Comparison of ENCODE assay signal across 38 cellular contexts in the genomic region with DNA sequence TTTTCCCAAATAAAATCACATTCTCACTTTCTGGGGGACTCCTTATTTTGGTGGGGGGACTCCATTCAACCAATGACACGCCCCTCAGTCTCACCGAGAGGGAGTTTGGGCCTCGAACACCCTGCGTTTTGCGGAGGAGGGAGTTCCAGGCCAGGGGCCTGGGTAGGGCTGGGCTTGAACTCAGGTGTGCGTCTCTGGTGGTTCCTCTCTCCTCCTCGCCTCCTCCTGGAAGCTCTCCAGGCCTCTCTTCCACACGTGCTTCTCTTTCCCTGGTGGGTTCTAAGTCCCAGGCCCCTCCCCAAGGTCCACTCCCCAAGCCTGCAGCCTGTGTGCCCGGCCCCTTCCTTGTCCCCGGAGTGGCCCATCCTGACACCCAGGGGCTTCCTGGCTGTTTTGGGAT. TPM values are rescaled to one million over a fixed set of nuclear protein-coding genes. Genes with fewer than 3 reads are reported as not detected.
"Had no signal": no experiment of that assay in that cellular context is flagged by ENCODE, and none has a peak within 500 bp of the region (broad histone marks: within the 10 kb centered on the region; RNA-seq: fewer than 3 reads in every experiment).

No MANE protein-coding gene starts in this region.

- H3K27ac Mint-ChIP-seq: activated B cell treated with CpG ODN at 0.5 μM for 24 hours; activated CD4-positive, alpha-beta memory T cell treated with anti-CD3 and anti-CD28 coated beads for 36 hours; activated CD4-positive, alpha-beta T cell treated with anti-CD3 and anti-CD28 coated beads, Interleukin-2, amount 10 ng/mL, durations not matched to agents 24 days and 14 days; activated CD8-positive, alpha-beta T cell treated with anti-CD3 and anti-CD28 coated beads for 36 hours; activated naive CD4-positive, alpha-beta T cell treated with anti-CD3 and anti-CD28 coated beads for 36 hours; activated naive CD4-positive, alpha-beta T cell treated with anti-CD3 and anti-CD28 coated beads, Interleukin-2, amount 50 U/mL, for 72 hours; activated naive CD8-positive, alpha-beta T cell treated with anti-CD3 and anti-CD28 coated beads for 36 hours; activated T-cell treated with anti-CD3 and anti-CD28 coated beads, Interleukin-2, amount 50 U/mL, for 72 hours; activated T-helper 1 cell treated with anti-CD3 and anti-CD28 coated beads, Interleukin-12 subunit alpha, Interleukin-12 subunit beta, Interleukin-2, Interleukin-4 antibody, amounts not matched to agents 30 ng/mL and 10 ng/mL and 1 ng/mL, durations not matched to agents 14 hours and 24 hours and 36 hours; activated T-helper 17 cell treated with anti-CD3 and anti-CD28 coated beads, Interleukin-2, amount 50 U/mL, for 72 hours; brain; T-helper 1 cell treated with Interleukin-12 subunit alpha and Interleukin-12 subunit beta and Interleukin-4 antibody, amounts not matched to agents 30 μg/mL and 1 μg/mL, for 36 hours; T-helper 2 cell treated with Interferon-gamma antibody and Interleukin-4, amounts not matched to agents 5 μg/mL and 100 μg/mL, for 36 hours had no signal

- H3K27me3 Mint-ChIP-seq: activated CD4-positive, alpha-beta T cell treated with anti-CD3 and anti-CD28 coated beads, Interleukin-2, amount 10 ng/mL, durations not matched to agents 24 days and 14 days; brain had no signal

- DNase-seq: activated B cell treated with CpG ODN at 0.5 μM for 24 hours; activated CD4-positive, alpha-beta memory T cell treated with anti-CD3 and anti-CD28 coated beads for 36 hours; activated CD4-positive, alpha-beta T cell treated with anti-CD3 and anti-CD28 coated beads for 4 hours; activated CD4-positive, alpha-beta T cell treated with anti-CD3 and anti-CD28 coated beads, Interleukin-2, amount 10 ng/mL, durations not matched to agents 24 days and 14 days; activated CD4-positive, alpha-beta T cell treated with anti-CD3 and anti-CD28 coated beads, Interleukin-2, amount 50 U/mL, for 1 hour; activated CD4-positive, alpha-beta T cell treated with anti-CD3 and anti-CD28 coated beads, Interleukin-2, amount 50 U/mL, for 4 hours; activated CD4-positive, CD25-positive, alpha-beta regulatory T cell treated with anti-CD3 and anti-CD28 coated beads, Interleukin-2, amount 50 U/mL, for 72 hours; activated CD8-positive, alpha-beta memory T cell treated with anti-CD3 and anti-CD28 coated beads, Interleukin-2, amount 50 U/mL, for 4 hours; activated CD8-positive, alpha-beta T cell treated with anti-CD3 and anti-CD28 coated beads for 36 hours; activated effector memory CD4-positive, alpha-beta T cell treated with anti-CD3 and anti-CD28 coated beads, Interleukin-2, amount 50 U/mL, for 16 hours; activated gamma-delta T cell treated with Interleukin-2 at 50 U/mL for 16 hours; activated naive CD4-positive, alpha-beta T cell; activated naive CD4-positive, alpha-beta T cell treated with anti-CD3 and anti-CD28 coated beads for 36 hours; activated naive CD4-positive, alpha-beta T cell treated with anti-CD3 and anti-CD28 coated beads, Interleukin-2, amount 50 U/mL, for 16 hours; activated naive CD8-positive, alpha-beta T cell treated with anti-CD3 and anti-CD28 coated beads for 36 hours; activated T-cell treated with anti-CD3 and anti-CD28 coated beads for 4 hours; activated T-cell treated with anti-CD3 and anti-CD28 coated beads, Interleukin-2, amount 50 U/mL, for 1 hour; activated T-cell treated with anti-CD3 and anti-CD28 coated beads, Interleukin-2, amount 50 U/mL, for 4 hours; activated T-cell treated with anti-CD3 and anti-CD28 coated beads, Interleukin-2, amount 50 U/mL, for 72 hours; adrenal gland; amniotic stem cell; aorta; caudate nucleus; cerebellar nuclear complex; T-helper 2 cell; T-helper 9 cell had no signal

- H3K4me3 ChIP-seq: adrenal gland, cardiac muscle cell had no signal

- H3K9me3 ChIP-seq: adrenal gland had no signal

- H3K4me3 Mint-ChIP-seq: activated B cell treated with CpG ODN at 0.5 μM for 24 hours; activated CD4-positive, alpha-beta memory T cell treated with anti-CD3 and anti-CD28 coated beads for 36 hours; activated CD4-positive, alpha-beta T cell treated with anti-CD3 and anti-CD28 coated beads, Interleukin-2, amount 10 ng/mL, durations not matched to agents 24 days and 14 days; activated CD8-positive, alpha-beta T cell treated with anti-CD3 and anti-CD28 coated beads for 36 hours; activated naive CD4-positive, alpha-beta T cell treated with anti-CD3 and anti-CD28 coated beads for 36 hours; activated naive CD8-positive, alpha-beta T cell treated with anti-CD3 and anti-CD28 coated beads for 36 hours; activated T-cell treated with anti-CD3 and anti-CD28 coated beads, Interleukin-2, amount 50 U/mL, for 4 hours; activated T-cell treated with anti-CD3 and anti-CD28 coated beads, Interleukin-2, amount 50 U/mL, for 72 hours; activated T-helper 1 cell treated with anti-CD3 and anti-CD28 coated beads, Interleukin-12 subunit alpha, Interleukin-12 subunit beta, Interleukin-2, Interleukin-4 antibody, amounts not matched to agents 30 ng/mL and 10 ng/mL and 1 ng/mL, durations not matched to agents 14 hours and 24 hours and 36 hours; activated T-helper 17 cell treated with anti-CD3 and anti-CD28 coated beads, Interleukin-2, amount 50 U/mL, for 72 hours; brain; central memory CD8-positive, alpha-beta T cell; T-helper 1 cell treated with Interleukin-12 subunit alpha and Interleukin-12 subunit beta and Interleukin-4 antibody, amounts not matched to agents 30 μg/mL and 1 μg/mL, for 36 hours; T-helper 2 cell treated with Interferon-gamma antibody and Interleukin-4, amounts not matched to agents 5 μg/mL and 100 μg/mL, for 36 hours had no signal

- ATAC-seq: activated CD8-positive, alpha-beta T cell treated with anti-CD3 and anti-CD28 coated beads for 36 hours; activated naive CD4-positive, alpha-beta T cell treated with anti-CD3 and anti-CD28 coated beads, Interleukin-2, amount 50 U/mL, for 72 hours; activated T-cell treated with anti-CD3 and anti-CD28 coated beads, Interleukin-2, amount 50 U/mL, for 4 hours; activated T-cell treated with anti-CD3 and anti-CD28 coated beads, Interleukin-2, amount 50 U/mL, for 72 hours; activated T-helper 17 cell treated with anti-CD3 and anti-CD28 coated beads, Interleukin-2, amount 50 U/mL, for 72 hours had no signal

- H3K27me3 ChIP-seq: adrenal gland, cardiac muscle cell had no signal

- H3K4me1 ChIP-seq: adrenal gland had no signal

- H3K4me1 Mint-ChIP-seq: activated B cell treated with CpG ODN at 0.5 μM for 24 hours; activated CD4-positive, alpha-beta T cell treated with anti-CD3 and anti-CD28 coated beads, Interleukin-2, amount 10 ng/mL, durations not matched to agents 24 days and 14 days; activated naive CD8-positive, alpha-beta T cell treated with anti-CD3 and anti-CD28 coated beads for 36 hours; activated T-helper 17 cell treated with anti-CD3 and anti-CD28 coated beads, Interleukin-2, amount 50 U/mL, for 72 hours; brain; central memory CD8-positive, alpha-beta T cell had no signal

- H3K27ac ChIP-seq: adrenal gland, cardiac muscle cell, VCaP had no signal

- FAIRE-seq: bronchial epithelial cell, TTC549 had no signal

- H3K36me3 Mint-ChIP-seq: activated CD4-positive, alpha-beta memory T cell treated with anti-CD3 and anti-CD28 coated beads for 36 hours; activated naive CD4-positive, alpha-beta T cell treated with anti-CD3 and anti-CD28 coated beads, Interleukin-2, amount 50 U/mL, for 72 hours; activated naive CD8-positive, alpha-beta T cell treated with anti-CD3 and anti-CD28 coated beads for 36 hours had no signal

- H3K9me3 Mint-ChIP-seq: activated B cell treated with CpG ODN at 0.5 μM for 24 hours; activated CD4-positive, alpha-beta memory T cell treated with anti-CD3 and anti-CD28 coated beads for 36 hours; activated CD4-positive, alpha-beta T cell treated with anti-CD3 and anti-CD28 coated beads, Interleukin-2, amount 10 ng/mL, durations not matched to agents 24 days and 14 days; activated CD8-positive, alpha-beta T cell treated with anti-CD3 and anti-CD28 coated beads for 36 hours; activated naive CD4-positive, alpha-beta T cell treated with anti-CD3 and anti-CD28 coated beads for 36 hours; activated naive CD4-positive, alpha-beta T cell treated with anti-CD3 and anti-CD28 coated beads, Interleukin-2, amount 50 U/mL, for 72 hours; activated naive CD8-positive, alpha-beta T cell treated with anti-CD3 and anti-CD28 coated beads for 36 hours; activated T-cell treated with anti-CD3 and anti-CD28 coated beads, Interleukin-2, amount 50 U/mL, for 4 hours; activated T-helper 1 cell treated with anti-CD3 and anti-CD28 coated beads, Interleukin-12 subunit alpha, Interleukin-12 subunit beta, Interleukin-2, Interleukin-4 antibody, amounts not matched to agents 30 ng/mL and 10 ng/mL and 1 ng/mL, durations not matched to agents 14 hours and 24 hours and 36 hours; activated T-helper 17 cell treated with anti-CD3 and anti-CD28 coated beads, Interleukin-2, amount 50 U/mL, for 72 hours; central memory CD8-positive, alpha-beta T cell; T-helper 1 cell treated with Interleukin-12 subunit alpha and Interleukin-12 subunit beta and Interleukin-4 antibody, amounts not matched to agents 30 μg/mL and 1 μg/mL, for 36 hours; T-helper 2 cell treated with Interferon-gamma antibody and Interleukin-4, amounts not matched to agents 5 μg/mL and 100 μg/mL, for 36 hours had no signal

RNA-seq across cellular contexts. Expression of gene PLK5, which starts 29.5 kb away (rescaled TPM):
- total RNA-seq: activated B cell treated with CpG ODN at 0.5 μM for 24 hours; activated CD4-positive, alpha-beta memory T cell treated with anti-CD3 and anti-CD28 coated beads for 36 hours; activated CD4-positive, alpha-beta T cell treated with anti-CD3 and anti-CD28 coated beads, Interleukin-2, amount 10 ng/mL, durations not matched to agents 24 days and 14 days; activated CD8-positive, alpha-beta memory T cell treated with anti-CD3 and anti-CD28 coated beads for 36 hours; activated CD8-positive, alpha-beta T cell treated with anti-CD3 and anti-CD28 coated beads for 36 hours; activated naive CD4-positive, alpha-beta T cell treated with anti-CD3 and anti-CD28 coated beads for 36 hours; activated naive CD4-positive, alpha-beta T cell treated with anti-CD3 and anti-CD28 coated beads, Interleukin-2, amount 50 U/mL, for 72 hours; activated naive CD8-positive, alpha-beta T cell treated with anti-CD3 and anti-CD28 coated beads for 36 hours; activated T-cell treated with anti-CD3 and anti-CD28 coated beads, Interleukin-2, amount 50 U/mL, for 4 hours; activated T-cell treated with anti-CD3 and anti-CD28 coated beads, Interleukin-2, amount 50 U/mL, for 72 hours; activated T-helper 1 cell treated with anti-CD3 and anti-CD28 coated beads, Interleukin-12 subunit alpha, Interleukin-12 subunit beta, Interleukin-2, Interleukin-4 antibody, amounts not matched to agents 30 ng/mL and 10 ng/mL and 1 ng/mL, durations not matched to agents 14 hours and 24 hours and 36 hours; activated T-helper 17 cell treated with anti-CD3 and anti-CD28 coated beads, Interleukin-2, amount 50 U/mL, for 72 hours; aorta; bronchial epithelial cell had no signal

RNA-seq across cellular contexts. Expression of gene ADAMTSL5, which starts 40.6 kb away (rescaled TPM):
- total RNA-seq: activated B cell treated with CpG ODN at 0.5 μM for 24 hours had no signal
